In the genomic region with DNA sequence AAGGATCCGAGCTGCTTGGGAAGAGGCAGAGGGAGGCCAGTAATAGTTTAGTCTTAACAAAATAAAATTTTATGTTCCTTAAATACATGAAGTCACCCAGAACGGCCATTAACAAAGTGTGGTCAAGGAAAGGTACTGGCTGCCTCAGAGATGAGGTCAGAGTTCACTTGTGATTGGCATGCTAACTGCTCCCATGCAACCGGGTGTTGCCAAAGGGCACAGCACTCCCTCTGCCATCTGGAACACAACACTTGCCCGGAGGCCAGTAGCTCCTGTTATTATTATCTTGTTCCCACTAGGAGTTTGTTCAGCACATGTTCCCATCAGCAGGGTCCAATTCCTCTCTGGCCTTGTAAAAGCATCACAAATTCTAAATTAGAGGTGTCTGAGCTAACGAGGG, we compare ENCODE assay signal across 22 cellular contexts.
DNase-seq lines count a peak whose midpoint lies in the region; FAIRE-seq lines count a peak whose summit lies in the region.
"Had no signal": no experiment of that assay in that cellular context is flagged by ENCODE, and none has a peak within 500 bp of the region (broad histone marks: within the 10 kb centered on the region; RNA-seq: fewer than 3 reads in every experiment).

No MANE protein-coding gene starts in this region.

- H3K27ac ChIP-seq in small intestine (ENCODE audit: low read depth in 1 of 2, low read length in 1 of 2) = no peak overlapping the region
- H3K27ac ChIP-seq: 22Rv1, C4-2B, epithelial cell of prostate, neutrophil had no signal

- WGBS in small intestine, 3 donors = 28 to 56% (median 46%) methylated on average over 5 of the region's 5 CpGs

- H3K9me3 ChIP-seq in small intestine (ENCODE audit: control insufficient read depth, low read depth) = no peaks in the 10 kb centered on the region
- H3K9me3 ChIP-seq: neutrophil had no signal

- H3K36me3 ChIP-seq in small intestine (ENCODE audit: control insufficient read depth in 2 of 2, insufficient read depth in 2 of 2, low read length in 2 of 2) = no peaks in the 10 kb centered on the region
- H3K36me3 ChIP-seq: neutrophil had no signal

- no peak for FAIRE-seq in small intestine (lab: Jason Lieb, UNC)

- H3K4me1 ChIP-seq in small intestine (ENCODE audit: control insufficient read depth in 2 of 2, insufficient read depth in 1 of 2, low read depth in 1 of 2, low read length in 1 of 2) = peaks cover 0 to 3% of the 10 kb centered on the region in 2 donors

- no peaks in the 10 kb centered on the region for H3K27me3 ChIP-seq in small intestine (ENCODE audit: control insufficient read depth in 2 of 2, insufficient read depth in 2 of 2, low read length in 2 of 2)
- H3K27me3 ChIP-seq: neutrophil had no signal

- DNase-seq in DMS 273 (lab: John Stamatoyannopoulos, UW; ENCODE audit: unreplicated experiment) (peak; percentile 11), DMS 273 treated with DMSO at 0.1 percent for 48 hours (lab: John Stamatoyannopoulos, UW) (no peak), RPMI7951 (ENCODE audit: low read depth) (peak; percentile 87), left kidney (ENCODE audit: low read depth, low spot score) (peak; percentile 90), small intestine (peak; percentile 84), RPMI8226 (no peak), DMS153 (lab: John Stamatoyannopoulos, UW) (no peak)
- no peak for DNase-seq in stimulated activated CD4-positive, alpha-beta T cell treated with anti-CD3 and anti-CD28 coated beads, Interleukin-4, amount 100 ng/mL, for 24 hours
- DNase-seq: amygdala; DMS79; GOT3; immature natural killer cell; Karpas-422; NCI-H1694; NK-92 treated with Interleukin-12 subunit alpha and Interleukin-12 subunit beta, amount 100 ng/mL, for 24 hours; T-helper 1 cell; trophoblast cell had no signal

- no peak overlapping the region for H3K4me3 ChIP-seq in small intestine (ENCODE audit: low read depth in 1 of 2, low read length in 2 of 2)
- H3K4me3 ChIP-seq: skin epidermis had no signal

Comparison
In these comparisons a context has a peak if more than half of its experiments do, and no peak if none do; other contexts are left out.
1. DNase-seq: peak in DMS 273 (single experiment), RPMI7951 (single experiment), left kidney (single experiment) and small intestine (single experiment); none in DMS 273 treated with DMSO at 0.1 percent for 48 hours (single experiment), stimulated activated CD4-positive, alpha-beta T cell treated with anti-CD3 and anti-CD28 coated beads, Interleukin-4, amount 100 ng/mL, for 24 hours (single experiment), RPMI8226 (single experiment) and DMS153 (single experiment).